Comparison of ENCODE assay signal across 1 cellular context in genomic region chr2:108492364-108492763, GRCh38.
TF ChIP-seq lines count a peak whose summit lies in the region.

No MANE protein-coding gene starts in this region.

TF ChIP-seq in K562, 482 proteins besides CTCF, POLR2A, EP300 and RAD21 (continued from another document):
- TF ChIP-seq, protein P1, sequence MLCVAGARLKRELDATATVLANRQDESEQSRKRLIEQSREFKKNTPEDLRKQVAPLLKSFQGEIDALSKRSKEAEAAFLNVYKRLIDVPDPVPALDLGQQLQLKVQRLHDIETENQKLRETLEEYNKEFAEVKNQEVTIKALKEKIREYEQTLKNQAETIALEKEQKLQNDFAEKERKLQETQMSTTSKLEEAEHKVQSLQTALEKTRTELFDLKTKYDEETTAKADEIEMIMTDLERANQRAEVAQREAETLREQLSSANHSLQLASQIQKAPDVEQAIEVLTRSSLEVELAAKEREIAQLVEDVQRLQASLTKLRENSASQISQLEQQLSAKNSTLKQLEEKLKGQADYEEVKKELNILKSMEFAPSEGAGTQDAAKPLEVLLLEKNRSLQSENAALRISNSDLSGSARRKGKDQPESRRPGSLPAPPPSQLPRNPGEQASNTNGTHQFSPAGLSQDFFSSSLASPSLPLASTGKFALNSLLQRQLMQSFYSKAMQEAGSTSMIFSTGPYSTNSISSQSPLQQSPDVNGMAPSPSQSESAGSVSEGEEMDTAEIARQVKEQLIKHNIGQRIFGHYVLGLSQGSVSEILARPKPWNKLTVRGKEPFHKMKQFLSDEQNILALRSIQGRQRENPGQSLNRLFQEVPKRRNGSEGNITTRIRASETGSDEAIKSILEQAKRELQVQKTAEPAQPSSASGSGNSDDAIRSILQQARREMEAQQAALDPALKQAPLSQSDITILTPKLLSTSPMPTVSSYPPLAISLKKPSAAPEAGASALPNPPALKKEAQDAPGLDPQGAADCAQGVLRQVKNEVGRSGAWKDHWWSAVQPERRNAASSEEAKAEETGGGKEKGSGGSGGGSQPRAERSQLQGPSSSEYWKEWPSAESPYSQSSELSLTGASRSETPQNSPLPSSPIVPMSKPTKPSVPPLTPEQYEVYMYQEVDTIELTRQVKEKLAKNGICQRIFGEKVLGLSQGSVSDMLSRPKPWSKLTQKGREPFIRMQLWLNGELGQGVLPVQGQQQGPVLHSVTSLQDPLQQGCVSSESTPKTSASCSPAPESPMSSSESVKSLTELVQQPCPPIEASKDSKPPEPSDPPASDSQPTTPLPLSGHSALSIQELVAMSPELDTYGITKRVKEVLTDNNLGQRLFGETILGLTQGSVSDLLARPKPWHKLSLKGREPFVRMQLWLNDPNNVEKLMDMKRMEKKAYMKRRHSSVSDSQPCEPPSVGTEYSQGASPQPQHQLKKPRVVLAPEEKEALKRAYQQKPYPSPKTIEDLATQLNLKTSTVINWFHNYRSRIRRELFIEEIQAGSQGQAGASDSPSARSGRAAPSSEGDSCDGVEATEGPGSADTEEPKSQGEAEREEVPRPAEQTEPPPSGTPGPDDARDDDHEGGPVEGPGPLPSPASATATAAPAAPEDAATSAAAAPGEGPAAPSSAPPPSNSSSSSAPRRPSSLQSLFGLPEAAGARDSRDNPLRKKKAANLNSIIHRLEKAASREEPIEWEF (CRISPR knock-in tag; IDR thresholded peaks at IDR 0.05) = no peak
- peak; percentile 41; the same call in 1 of the 2 replicates for TF ChIP-seq MAFF (IDR thresholded peaks at IDR 0.05; ENCODE audit: low read length)
- TF ChIP-seq MAFK (IDR thresholded peaks at IDR 0.05; ENCODE audit: low read length) = peak; percentile 52; the same call in 1 of the 2 replicates
- peak; percentile 55 for TF ChIP-seq ATF3 (IDR thresholded peaks at IDR 0.05)
- no peak for TF ChIP-seq ATF3 (CRISPR knock-in tag; conservative IDR thresholded peaks at IDR 0.05)
- no peak for TF ChIP-seq CEBPG (CRISPR knock-in tag; IDR thresholded peaks at IDR 0.05)
- peak in 1 of 2 experiments; percentile 63; a peak in 2 of 4 replicates for TF ChIP-seq CEBPG (tag; conservative IDR thresholded peaks at IDR 0.05 in 1 of 2, IDR thresholded peaks at IDR 0.05 in 1 of 2)
- TF ChIP-seq UBTF (IDR thresholded peaks at IDR 0.05; ENCODE audit: borderline replicate concordance in 1 of 2, low read depth in 2 of 2, low read length in 2 of 2) = no peak
- no peak for TF ChIP-seq SIX5 (IDR thresholded peaks at IDR 0.05; ENCODE audit: borderline replicate concordance in 1 of 2, insufficient read depth in 1 of 2, low read depth in 1 of 2, low read length in 2 of 2)
- peak; percentile 64 for TF ChIP-seq MAFG (tag; conservative IDR thresholded peaks at IDR 0.05)
